Comparison of ENCODE assay signal across 21 cellular contexts in genomic region chrX:15464704-15465103, GRCh38. TPM values are rescaled to one million over a fixed set of nuclear protein-coding genes. Genes with fewer than 3 reads are reported as not detected.
"Had no signal": no experiment of that assay in that cellular context is flagged by ENCODE, and none has a peak within 500 bp of the region (broad histone marks: within the 10 kb centered on the region; RNA-seq: fewer than 3 reads in every experiment).

No MANE protein-coding gene starts in this region.

- H3K79me2 ChIP-seq: hepatocyte had no signal

- H2AFZ ChIP-seq: hepatocyte had no signal

- DNase-seq: activated CD4-positive, alpha-beta T cell treated with anti-CD3 and anti-CD28 coated beads for 1 hour; activated CD4-positive, alpha-beta T cell treated with anti-CD3 and anti-CD28 coated beads, Interleukin-2, amount 50 U/mL, for 4 hours; activated naive CD4-positive, alpha-beta T cell treated with Interleukin-2 at 50 U/mL for 16 hours; activated T-cell treated with anti-CD3 and anti-CD28 coated beads for 4 hours; aorta; cerebellar nuclear complex; dermis blood vessel endothelial cell; effector memory CD8-positive, alpha-beta T cell; islet precursor cell; right cardiac atrium; stimulated activated CD4-positive, alpha-beta T cell treated with anti-CD3 and anti-CD28 coated beads, Interleukin-15, amount 100 ng/mL, for 24 hours; stimulated activated CD4-positive, alpha-beta T cell treated with anti-CD3 and anti-CD28 coated beads, Interleukin-4, amount 100 ng/mL, for 1 hour; stimulated activated naive CD4-positive, alpha-beta T cell; tibial artery had no signal

- H3K4me2 ChIP-seq: hepatocyte had no signal

- H3K4me3 ChIP-seq: breast epithelium, hepatocyte, prostate gland, skin epidermis, tibial artery, vagina had no signal

- H3K27ac ChIP-seq: breast epithelium, hepatocyte, prostate gland, skin epidermis, tibial artery, vagina had no signal

- H3K36me3 ChIP-seq: breast epithelium, prostate gland, tibial artery, vagina had no signal

- H3K4me1 ChIP-seq: breast epithelium, prostate gland, tibial artery, vagina had no signal

- ATAC-seq: effector memory CD8-positive, alpha-beta T cell; right cardiac atrium had no signal

- H3K9me3 Mint-ChIP-seq: effector memory CD8-positive, alpha-beta T cell; neural crest cell had no signal

- H3K4me3 Mint-ChIP-seq: effector memory CD8-positive, alpha-beta T cell; neural crest cell had no signal

- H3K9me3 ChIP-seq: breast epithelium, prostate gland, tibial artery, vagina had no signal

- H3K27me3 ChIP-seq: hepatocyte, tibial artery, vagina had no signal

- H3K27ac Mint-ChIP-seq: effector memory CD8-positive, alpha-beta T cell had no signal

RNA-seq across cellular contexts. Expression of gene BMX, which starts 35.9 kb away (rescaled TPM):
- total RNA-seq: neural crest cell, osteoblast had no signal
- polyA plus RNA-seq: hepatocyte had no signal
